1 cellular context compared by ENCODE assay signal in the genomic region with DNA sequence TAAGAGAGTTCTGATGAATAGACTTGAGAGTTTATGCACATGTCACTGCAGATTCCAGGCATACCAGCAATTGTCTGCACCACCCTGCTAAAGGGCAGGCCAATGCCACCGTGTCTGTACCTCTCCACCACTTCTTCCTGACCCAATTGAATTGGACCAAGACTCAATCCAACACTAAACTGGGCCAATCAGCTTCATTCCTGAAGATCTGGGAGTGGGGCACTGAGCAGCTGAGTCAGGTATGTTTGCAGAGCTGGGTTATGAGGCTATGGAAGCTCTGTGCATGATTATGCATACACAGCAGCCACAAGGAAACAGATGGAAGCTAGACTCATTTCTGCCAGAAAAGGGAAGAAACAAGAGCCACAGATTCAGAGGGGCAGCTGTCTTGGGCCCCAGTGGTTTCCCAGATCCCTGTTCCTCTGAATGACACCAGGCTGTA.
TF ChIP-seq lines count a peak whose summit lies in the region.

No MANE protein-coding gene starts in this region.

TF ChIP-seq in IMR-90, 13 proteins besides CTCF, POLR2A, EP300 and RAD21 (continued from another document):
- TF ChIP-seq, protein P1, sequence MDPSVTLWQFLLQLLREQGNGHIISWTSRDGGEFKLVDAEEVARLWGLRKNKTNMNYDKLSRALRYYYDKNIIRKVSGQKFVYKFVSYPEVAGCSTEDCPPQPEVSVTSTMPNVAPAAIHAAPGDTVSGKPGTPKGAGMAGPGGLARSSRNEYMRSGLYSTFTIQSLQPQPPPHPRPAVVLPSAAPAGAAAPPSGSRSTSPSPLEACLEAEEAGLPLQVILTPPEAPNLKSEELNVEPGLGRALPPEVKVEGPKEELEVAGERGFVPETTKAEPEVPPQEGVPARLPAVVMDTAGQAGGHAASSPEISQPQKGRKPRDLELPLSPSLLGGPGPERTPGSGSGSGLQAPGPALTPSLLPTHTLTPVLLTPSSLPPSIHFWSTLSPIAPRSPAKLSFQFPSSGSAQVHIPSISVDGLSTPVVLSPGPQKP (IDR thresholded peaks at IDR 0.05; ENCODE audit: borderline replicate concordance, low read depth, low read length), result no peak
- no peak for TF ChIP-seq BHLHE40 (IDR thresholded peaks at IDR 0.05; ENCODE audit: low read depth, low read length)
- no peak for TF ChIP-seq CHD1 (IDR thresholded peaks at IDR 0.05; ENCODE audit: low read depth, low read length)
- no peak for TF ChIP-seq MXI1 (IDR thresholded peaks at IDR 0.05; ENCODE audit: borderline replicate concordance, low read depth, low read length)
- TF ChIP-seq FOS (IDR thresholded peaks at IDR 0.05; ENCODE audit: low read depth, low read length), result no peak
- TF ChIP-seq RFX5 (IDR thresholded peaks at IDR 0.05; ENCODE audit: low read depth, low read length), result no peak
- no peak for TF ChIP-seq RCOR1 (IDR thresholded peaks at IDR 0.05; ENCODE audit: insufficient replicate concordance, low read length)
- TF ChIP-seq, protein P2, sequence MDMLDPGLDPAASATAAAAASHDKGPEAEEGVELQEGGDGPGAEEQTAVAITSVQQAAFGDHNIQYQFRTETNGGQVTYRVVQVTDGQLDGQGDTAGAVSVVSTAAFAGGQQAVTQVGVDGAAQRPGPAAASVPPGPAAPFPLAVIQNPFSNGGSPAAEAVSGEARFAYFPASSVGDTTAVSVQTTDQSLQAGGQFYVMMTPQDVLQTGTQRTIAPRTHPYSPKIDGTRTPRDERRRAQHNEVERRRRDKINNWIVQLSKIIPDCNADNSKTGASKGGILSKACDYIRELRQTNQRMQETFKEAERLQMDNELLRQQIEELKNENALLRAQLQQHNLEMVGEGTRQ (IDR thresholded peaks at IDR 0.05; ENCODE audit: low read depth, low read length), result no peak
- TF ChIP-seq MAZ (IDR thresholded peaks at IDR 0.05; ENCODE audit: borderline replicate concordance, low read depth, low read length), result no peak
- TF ChIP-seq CEBPB (IDR thresholded peaks at IDR 0.05; ENCODE audit: low read depth, low read length), result no peak
